ENCODE assay signal across 13 cellular contexts in the genomic region with DNA sequence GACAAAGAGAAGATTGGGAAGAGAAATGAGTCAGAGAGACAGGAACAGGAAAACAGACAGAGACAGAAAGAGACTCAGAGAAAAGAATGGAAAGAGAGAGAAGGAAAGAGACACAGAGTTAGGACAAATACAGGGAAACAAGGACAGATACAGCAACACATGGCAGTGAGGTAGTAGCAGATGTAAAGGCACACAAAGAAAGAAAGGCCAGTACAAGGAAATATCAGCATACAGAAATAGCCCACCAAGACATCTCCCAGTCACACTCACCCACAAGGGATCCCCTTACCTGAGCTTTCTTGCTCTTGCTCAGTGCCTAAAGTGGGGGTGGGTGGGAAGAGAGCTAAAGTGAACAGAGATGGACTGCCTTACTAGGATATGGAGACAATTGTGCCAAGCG. TPM values are rescaled to one million over a fixed set of nuclear protein-coding genes. Genes with fewer than 3 reads are reported as not detected.
DNase-seq lines count a peak whose midpoint lies in the region; ATAC-seq lines count a peak whose summit lies in the region.
"Had no signal": no experiment of that assay in that cellular context is flagged by ENCODE, and none has a peak within 500 bp of the region (broad histone marks: within the 10 kb centered on the region; RNA-seq: fewer than 3 reads in every experiment).

No MANE protein-coding gene starts in this region.

- peaks cover 42% of the 10 kb centered on the region for H3K4me1 Mint-ChIP-seq in activated naive CD4-positive, alpha-beta T cell treated with anti-CD3 and anti-CD28 coated beads, Interleukin-2, amount 50 U/mL, for 24 hours
- peaks cover 31% of the 10 kb centered on the region for H3K4me1 Mint-ChIP-seq in activated naive CD4-positive, alpha-beta T cell treated with anti-CD3 and anti-CD28 coated beads, Interleukin-2, amount 10 ng/mL, durations not matched to agents 7 days and 5 days
- peaks cover 29% of the 10 kb centered on the region for H3K4me1 Mint-ChIP-seq in T-helper 17 cell
- peaks cover 44% of the 10 kb centered on the region for H3K4me1 Mint-ChIP-seq in central memory CD8-positive, alpha-beta T cell
- peaks cover 39% of the 10 kb centered on the region for H3K4me1 Mint-ChIP-seq in stimulated activated memory B cell treated with anti-CD40 and anti-IgM and Interleukin-4, amounts not matched to agents 10 μg/mL and 1 μg/mL and 100 μg/mL, for 72 hours

- H3K4me3 Mint-ChIP-seq in activated naive CD4-positive, alpha-beta T cell treated with anti-CD3 and anti-CD28 coated beads, Interleukin-2, amount 50 U/mL, for 24 hours, result peak overlapping the region; percentile 44
- no peak overlapping the region for H3K4me3 Mint-ChIP-seq in activated naive CD4-positive, alpha-beta T cell treated with anti-CD3 and anti-CD28 coated beads, Interleukin-2, amount 10 ng/mL, durations not matched to agents 7 days and 5 days
- no peak overlapping the region for H3K4me3 Mint-ChIP-seq in T-helper 17 cell
- no peak overlapping the region for H3K4me3 Mint-ChIP-seq in central memory CD8-positive, alpha-beta T cell
- H3K4me3 Mint-ChIP-seq in stimulated activated memory B cell treated with anti-CD40 and anti-IgM and Interleukin-4, amounts not matched to agents 10 μg/mL and 1 μg/mL and 100 μg/mL, for 72 hours, result no peak overlapping the region

- peaks cover 15% of the 10 kb centered on the region for H3K36me3 Mint-ChIP-seq in activated naive CD4-positive, alpha-beta T cell treated with anti-CD3 and anti-CD28 coated beads, Interleukin-2, amount 50 U/mL, for 24 hours
- peaks cover 55% of the 10 kb centered on the region for H3K36me3 Mint-ChIP-seq in activated naive CD4-positive, alpha-beta T cell treated with anti-CD3 and anti-CD28 coated beads, Interleukin-2, amount 10 ng/mL, durations not matched to agents 7 days and 5 days
- peaks cover 9% of the 10 kb centered on the region for H3K36me3 Mint-ChIP-seq in T-helper 17 cell (ENCODE audit: low read depth)
- H3K36me3 Mint-ChIP-seq in central memory CD8-positive, alpha-beta T cell (ENCODE audit: insufficient read depth), result peaks cover 45% of the 10 kb centered on the region
- H3K36me3 Mint-ChIP-seq in stimulated activated memory B cell treated with anti-CD40 and anti-IgM and Interleukin-4, amounts not matched to agents 10 μg/mL and 1 μg/mL and 100 μg/mL, for 72 hours, result peaks cover 55% of the 10 kb centered on the region

- CTCF ChIA-PET in activated naive CD4-positive, alpha-beta T cell treated with anti-CD3 and anti-CD28 coated beads, Interleukin-2, amount 10 ng/mL, durations not matched to agents 7 days and 5 days (lab: Charles Lee), result no interaction called here

- peak overlapping the region; percentile 84 for H3K27ac Mint-ChIP-seq in activated naive CD4-positive, alpha-beta T cell treated with anti-CD3 and anti-CD28 coated beads, Interleukin-2, amount 50 U/mL, for 24 hours
- H3K27ac Mint-ChIP-seq in activated naive CD4-positive, alpha-beta T cell treated with anti-CD3 and anti-CD28 coated beads, Interleukin-2, amount 10 ng/mL, durations not matched to agents 7 days and 5 days, result no peak overlapping the region
- H3K27ac Mint-ChIP-seq in T-helper 17 cell, result peak overlapping the region; percentile 44
- H3K27ac Mint-ChIP-seq in central memory CD8-positive, alpha-beta T cell (ENCODE audit: low read depth), result peak overlapping the region; percentile 12
- H3K27ac Mint-ChIP-seq in stimulated activated memory B cell treated with anti-CD40 and anti-IgM and Interleukin-4, amounts not matched to agents 10 μg/mL and 1 μg/mL and 100 μg/mL, for 72 hours, result peak overlapping the region; percentile 28

- no peaks in the 10 kb centered on the region for H3K9me3 Mint-ChIP-seq in activated naive CD4-positive, alpha-beta T cell treated with anti-CD3 and anti-CD28 coated beads, Interleukin-2, amount 50 U/mL, for 24 hours
- H3K9me3 Mint-ChIP-seq in activated naive CD4-positive, alpha-beta T cell treated with anti-CD3 and anti-CD28 coated beads, Interleukin-2, amount 10 ng/mL, durations not matched to agents 7 days and 5 days, result no peaks in the 10 kb centered on the region
- no peaks in the 10 kb centered on the region for H3K9me3 Mint-ChIP-seq in central memory CD8-positive, alpha-beta T cell
- H3K9me3 Mint-ChIP-seq in stimulated activated memory B cell treated with anti-CD40 and anti-IgM and Interleukin-4, amounts not matched to agents 10 μg/mL and 1 μg/mL and 100 μg/mL, for 72 hours, result peaks cover 3% of the 10 kb centered on the region

- no peaks in the 10 kb centered on the region for H3K27me3 Mint-ChIP-seq in activated naive CD4-positive, alpha-beta T cell treated with anti-CD3 and anti-CD28 coated beads, Interleukin-2, amount 50 U/mL, for 24 hours
- H3K27me3 Mint-ChIP-seq in activated naive CD4-positive, alpha-beta T cell treated with anti-CD3 and anti-CD28 coated beads, Interleukin-2, amount 10 ng/mL, durations not matched to agents 7 days and 5 days, result no peaks in the 10 kb centered on the region
- H3K27me3 Mint-ChIP-seq in T-helper 17 cell, result no peaks in the 10 kb centered on the region
- H3K27me3 Mint-ChIP-seq in central memory CD8-positive, alpha-beta T cell, result no peaks in the 10 kb centered on the region
- no peaks in the 10 kb centered on the region for H3K27me3 Mint-ChIP-seq in stimulated activated memory B cell treated with anti-CD40 and anti-IgM and Interleukin-4, amounts not matched to agents 10 μg/mL and 1 μg/mL and 100 μg/mL, for 72 hours

- no peak for ATAC-seq in T-helper 17 cell
- ATAC-seq in central memory CD8-positive, alpha-beta T cell (replicated peaks; ENCODE audit: extremely low read depth, poor library complexity, severe bottlenecking), result no peak
- no peak for ATAC-seq in stimulated activated memory B cell treated with anti-CD40 and anti-IgM and Interleukin-4, amounts not matched to agents 10 μg/mL and 1 μg/mL and 100 μg/mL, for 72 hours
- no peak for ATAC-seq in GM21423 (IDR thresholded peaks at IDR 0.05; ENCODE audit: unreplicated experiment)

- H3K9me3 ChIP-seq in T-helper 17 cell (ENCODE audit: control insufficient read depth, low read length, poor library complexity, severe bottlenecking), result no peaks in the 10 kb centered on the region

- no peak for DNase-seq in activated naive CD4-positive, alpha-beta T cell treated with anti-CD3 and anti-CD28 coated beads, Interleukin-2, amount 10 ng/mL, durations not matched to agents 7 days and 5 days
- no peak for DNase-seq in T-helper 17 cell
- DNase-seq in central memory CD8-positive, alpha-beta T cell (ENCODE audit: low spot score in 2 of 2), result no peak
- DNase-seq in Kasumi-1 (lab: John Stamatoyannopoulos, UW), result no peak
- DNase-seq: CD8-positive, alpha-beta memory T cell; NCI-H1694 treated with DMSO at 0.1 percent for 48 hours; NCI-H510A; NCI-H774; OCI-M1; SHP77 had no signal

RNA-seq across cellular contexts. Expression of a gene that starts 4.2 kb away (rescaled TPM):
- total RNA-seq in T-helper 17 cell, result 100 to 1,000 TPM; 107 to 123 TPM

RNA-seq across cellular contexts. Expression of a gene that starts 26.2 kb away (rescaled TPM):
- 1 to 10 TPM; 2.2 to 3.2 TPM for total RNA-seq in T-helper 17 cell

RNA-seq across cellular contexts. Expression of a gene that starts 40.5 kb away (rescaled TPM):
- total RNA-seq in T-helper 17 cell, result 10 to 100 TPM; 91.0 to 91.6 TPM

RNA-seq across cellular contexts. Expression of a gene that starts 45.3 kb away (rescaled TPM):
- total RNA-seq in T-helper 17 cell, result 10 to 100 TPM; 38.9 to 46.4 TPM
